In the genomic region with DNA sequence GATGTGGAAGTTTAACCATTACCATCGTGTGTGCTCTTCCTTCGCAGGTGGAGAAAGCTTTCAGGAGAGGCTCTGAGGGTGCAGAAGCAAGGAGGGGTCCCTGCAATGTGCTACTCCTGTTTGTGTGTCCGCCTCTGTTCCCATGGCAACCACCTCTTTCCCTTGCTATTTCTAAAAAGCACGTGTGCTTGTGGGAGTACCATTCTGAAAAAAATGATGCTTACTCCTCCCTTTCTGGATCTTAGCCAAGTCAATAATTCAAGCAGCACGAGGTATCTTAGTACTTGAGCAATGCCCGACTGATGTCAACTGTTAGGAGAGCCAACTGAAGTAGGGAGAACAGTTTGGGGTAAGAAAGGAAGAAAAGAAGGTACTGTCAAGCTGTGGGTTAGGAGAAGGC, we compare ENCODE assay signal across 18 cellular contexts.
DNase-seq lines count a peak whose midpoint lies in the region; ATAC-seq and TF ChIP-seq lines count a peak whose summit lies in the region.
"Had no signal": no experiment of that assay in that cellular context is flagged by ENCODE, and none has a peak within 500 bp of the region (broad histone marks: within the 10 kb centered on the region; RNA-seq: fewer than 3 reads in every experiment).

No MANE protein-coding gene starts in this region.

- in situ Hi-C loops in astrocyte of the spinal cord (cut with HindIII; ENCODE audit: low sequenced_read_pairs), result no loop called here

- H3K4me3 ChIP-seq in astrocyte of the spinal cord (ENCODE audit: low read depth, low read length), result no peak overlapping the region
- H3K4me3 ChIP-seq in fibroblast of villous mesenchyme (ENCODE audit: low read depth, low read length), result no peak overlapping the region
- H3K4me3 ChIP-seq: heart right ventricle, right lobe of liver had no signal

- H3K4me1 ChIP-seq in foreskin keratinocyte, result no peaks in the 10 kb centered on the region
- H3K4me1 ChIP-seq: heart right ventricle, right lobe of liver had no signal

- H3K27me3 ChIP-seq in foreskin keratinocyte, result no peaks in the 10 kb centered on the region
- H3K27me3 ChIP-seq: neutrophil, right lobe of liver had no signal

- DNase-seq in COR-L47 (lab: John Stamatoyannopoulos, UW) (peak; percentile 87), NCI-H1105 (lab: John Stamatoyannopoulos, UW) (peak; percentile 89), astrocyte of the spinal cord (ENCODE audit: low read depth, low spot score) (peak; percentile 29), fibroblast of villous mesenchyme (ENCODE audit: low read depth) (peak; percentile 28), NCI-H128 (lab: John Stamatoyannopoulos, UW; ENCODE audit: unreplicated experiment) (no peak), NCI-H526 (lab: John Stamatoyannopoulos, UW) (no peak), foreskin keratinocyte (no peak)
- DNase-seq: activated CD4-positive, CD25-positive, alpha-beta regulatory T cell; activated CD8-positive, alpha-beta memory T cell treated with anti-CD3 and anti-CD28 coated beads, Interleukin-2, amount 10 ng/mL, durations not matched to agents 7 days and 5 days; activated effector memory CD4-positive, alpha-beta T cell treated with Interleukin-2 at 50 U/mL for 16 hours; Calu3; cortex of kidney; HCEC 1CT; heart right ventricle; right lobe of liver; SHP77 treated with DMSO at 0.1 percent for 48 hours had no signal

- ATAC-seq in HG02610 (IDR thresholded peaks at IDR 0.05; ENCODE audit: unreplicated experiment) (no peak), foreskin keratinocyte (no peak)
- ATAC-seq: activated CD8-positive, alpha-beta memory T cell treated with anti-CD3 and anti-CD28 coated beads, Interleukin-2, amount 10 ng/mL, durations not matched to agents 7 days and 5 days; heart right ventricle; right lobe of liver had no signal

- H3K27ac ChIP-seq in foreskin keratinocyte, result no peak overlapping the region
- H3K27ac ChIP-seq: heart right ventricle, neutrophil, right lobe of liver had no signal

- TF ChIP-seq CTCF in astrocyte of the spinal cord (IDR thresholded peaks at IDR 0.05; ENCODE audit: low read depth, low read length), result no peak
- TF ChIP-seq CTCF in fibroblast of villous mesenchyme (IDR thresholded peaks at IDR 0.05; ENCODE audit: insufficient read depth, low read depth, low read length), result no peak
- no peak for TF ChIP-seq CTCF in foreskin keratinocyte (conservative IDR thresholded peaks at IDR 0.05)

Comparison
In these comparisons a context has a peak if more than half of its experiments do, and no peak if none do; other contexts are left out.
1. DNase-seq: peak in COR-L47 (single experiment), NCI-H1105 (single experiment), astrocyte of the spinal cord (single experiment) and fibroblast of villous mesenchyme (single experiment); none in NCI-H128 (single experiment), NCI-H526 (0 of 2) and foreskin keratinocyte (0 of 2).